ENCODE assay signal across 1 cellular context in the genomic region with DNA sequence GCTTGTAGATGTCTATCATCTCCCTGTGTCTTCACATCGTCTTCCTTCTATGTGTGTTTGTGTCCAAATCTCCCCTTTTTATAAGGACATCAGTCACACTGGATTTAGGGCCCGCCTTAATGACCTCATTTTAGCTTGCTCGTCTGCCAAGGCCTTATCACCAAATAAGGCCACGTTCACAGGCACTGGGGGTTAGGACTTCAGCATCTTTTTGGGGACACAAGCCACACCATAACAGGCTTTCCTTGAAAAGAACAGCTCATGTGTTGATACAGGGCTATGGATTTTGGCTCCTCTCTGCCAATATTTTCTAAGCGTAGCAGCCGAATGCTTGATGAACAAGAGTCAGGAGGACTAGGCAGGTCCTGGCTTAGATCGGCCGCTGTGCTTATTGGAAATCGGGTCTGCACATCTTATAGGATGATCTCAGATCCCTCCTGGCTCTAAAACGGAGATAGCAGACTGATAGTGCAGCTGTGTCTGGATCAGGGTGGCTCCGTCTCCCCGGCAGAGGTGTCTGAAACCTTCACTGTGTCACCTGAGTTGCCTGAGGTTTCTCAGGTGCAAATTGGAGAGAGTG.
TF ChIP-seq lines count a peak whose summit lies in the region.

No MANE protein-coding gene starts in this region.

TF ChIP-seq in HepG2, 621 proteins besides CTCF, POLR2A, EP300 and RAD21 (continued from another document and continues in another):
- TF ChIP-seq, protein P1, sequence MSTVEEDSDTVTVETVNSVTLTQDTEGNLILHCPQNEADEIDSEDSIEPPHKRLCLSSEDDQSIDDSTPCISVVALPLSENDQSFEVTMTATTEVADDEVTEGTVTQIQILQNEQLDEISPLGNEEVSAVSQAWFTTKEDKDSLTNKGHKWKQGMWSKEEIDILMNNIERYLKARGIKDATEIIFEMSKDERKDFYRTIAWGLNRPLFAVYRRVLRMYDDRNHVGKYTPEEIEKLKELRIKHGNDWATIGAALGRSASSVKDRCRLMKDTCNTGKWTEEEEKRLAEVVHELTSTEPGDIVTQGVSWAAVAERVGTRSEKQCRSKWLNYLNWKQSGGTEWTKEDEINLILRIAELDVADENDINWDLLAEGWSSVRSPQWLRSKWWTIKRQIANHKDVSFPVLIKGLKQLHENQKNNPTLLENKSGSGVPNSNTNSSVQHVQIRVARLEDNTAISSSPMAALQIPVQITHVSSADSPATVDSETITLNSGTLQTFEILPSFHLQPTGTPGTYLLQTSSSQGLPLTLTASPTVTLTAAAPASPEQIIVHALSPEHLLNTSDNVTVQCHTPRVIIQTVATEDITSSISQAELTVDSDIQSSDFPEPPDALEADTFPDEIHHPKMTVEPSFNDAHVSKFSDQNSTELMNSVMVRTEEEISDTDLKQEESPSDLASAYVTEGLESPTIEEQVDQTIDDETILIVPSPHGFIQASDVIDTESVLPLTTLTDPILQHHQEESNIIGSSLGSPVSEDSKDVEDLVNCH (CRISPR knock-in tag; IDR thresholded peaks at IDR 0.05) = 0 out of 2 replicates have a peak, but pooled peaks have one; percentile 24
- TF ChIP-seq RELA (CRISPR knock-in tag; IDR thresholded peaks at IDR 0.05) (no peak), TBL1XR1 (IDR thresholded peaks at IDR 0.05; ENCODE audit: borderline replicate concordance, low read length, partially characterized antibody) (no peak), ZNF761 (CRISPR knock-in tag; conservative IDR thresholded peaks at IDR 0.05) (no peak), SRF (IDR thresholded peaks at IDR 0.05; ENCODE audit: low read depth, low read length) (peak; percentile 69; the same call in 1 of the 2 replicates), LCORL (IDR thresholded peaks at IDR 0.05) (no peak), LCORL (CRISPR knock-in tag; IDR thresholded peaks at IDR 0.05) (0 out of 2 replicates have a peak, but pooled peaks have one; percentile 16), GATAD1 (CRISPR knock-in tag; IDR thresholded peaks at IDR 0.05) (no peak), ZNF646 (CRISPR knock-in tag; IDR thresholded peaks at IDR 0.05) (0 out of 2 replicates have a peak, but pooled peaks have one; percentile 35), NFAT5 (CRISPR knock-in tag; IDR thresholded peaks at IDR 0.05) (no peak), ZFYVE20 (CRISPR knock-in tag; IDR thresholded peaks at IDR 0.05; ENCODE audit: borderline replicate concordance, low read depth) (no peak)
- TF ChIP-seq, protein P2, sequence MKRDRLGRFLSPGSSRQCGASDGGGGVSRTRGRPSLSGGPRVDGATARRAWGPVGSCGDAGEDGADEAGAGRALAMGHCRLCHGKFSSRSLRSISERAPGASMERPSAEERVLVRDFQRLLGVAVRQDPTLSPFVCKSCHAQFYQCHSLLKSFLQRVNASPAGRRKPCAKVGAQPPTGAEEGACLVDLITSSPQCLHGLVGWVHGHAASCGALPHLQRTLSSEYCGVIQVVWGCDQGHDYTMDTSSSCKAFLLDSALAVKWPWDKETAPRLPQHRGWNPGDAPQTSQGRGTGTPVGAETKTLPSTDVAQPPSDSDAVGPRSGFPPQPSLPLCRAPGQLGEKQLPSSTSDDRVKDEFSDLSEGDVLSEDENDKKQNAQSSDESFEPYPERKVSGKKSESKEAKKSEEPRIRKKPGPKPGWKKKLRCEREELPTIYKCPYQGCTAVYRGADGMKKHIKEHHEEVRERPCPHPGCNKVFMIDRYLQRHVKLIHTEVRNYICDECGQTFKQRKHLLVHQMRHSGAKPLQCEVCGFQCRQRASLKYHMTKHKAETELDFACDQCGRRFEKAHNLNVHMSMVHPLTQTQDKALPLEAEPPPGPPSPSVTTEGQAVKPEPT (CRISPR knock-in tag; IDR thresholded peaks at IDR 0.05; ENCODE audit: low read depth) = 0 out of 2 replicates have a peak, but pooled peaks have one; percentile 38
- TF ChIP-seq, protein P3, sequence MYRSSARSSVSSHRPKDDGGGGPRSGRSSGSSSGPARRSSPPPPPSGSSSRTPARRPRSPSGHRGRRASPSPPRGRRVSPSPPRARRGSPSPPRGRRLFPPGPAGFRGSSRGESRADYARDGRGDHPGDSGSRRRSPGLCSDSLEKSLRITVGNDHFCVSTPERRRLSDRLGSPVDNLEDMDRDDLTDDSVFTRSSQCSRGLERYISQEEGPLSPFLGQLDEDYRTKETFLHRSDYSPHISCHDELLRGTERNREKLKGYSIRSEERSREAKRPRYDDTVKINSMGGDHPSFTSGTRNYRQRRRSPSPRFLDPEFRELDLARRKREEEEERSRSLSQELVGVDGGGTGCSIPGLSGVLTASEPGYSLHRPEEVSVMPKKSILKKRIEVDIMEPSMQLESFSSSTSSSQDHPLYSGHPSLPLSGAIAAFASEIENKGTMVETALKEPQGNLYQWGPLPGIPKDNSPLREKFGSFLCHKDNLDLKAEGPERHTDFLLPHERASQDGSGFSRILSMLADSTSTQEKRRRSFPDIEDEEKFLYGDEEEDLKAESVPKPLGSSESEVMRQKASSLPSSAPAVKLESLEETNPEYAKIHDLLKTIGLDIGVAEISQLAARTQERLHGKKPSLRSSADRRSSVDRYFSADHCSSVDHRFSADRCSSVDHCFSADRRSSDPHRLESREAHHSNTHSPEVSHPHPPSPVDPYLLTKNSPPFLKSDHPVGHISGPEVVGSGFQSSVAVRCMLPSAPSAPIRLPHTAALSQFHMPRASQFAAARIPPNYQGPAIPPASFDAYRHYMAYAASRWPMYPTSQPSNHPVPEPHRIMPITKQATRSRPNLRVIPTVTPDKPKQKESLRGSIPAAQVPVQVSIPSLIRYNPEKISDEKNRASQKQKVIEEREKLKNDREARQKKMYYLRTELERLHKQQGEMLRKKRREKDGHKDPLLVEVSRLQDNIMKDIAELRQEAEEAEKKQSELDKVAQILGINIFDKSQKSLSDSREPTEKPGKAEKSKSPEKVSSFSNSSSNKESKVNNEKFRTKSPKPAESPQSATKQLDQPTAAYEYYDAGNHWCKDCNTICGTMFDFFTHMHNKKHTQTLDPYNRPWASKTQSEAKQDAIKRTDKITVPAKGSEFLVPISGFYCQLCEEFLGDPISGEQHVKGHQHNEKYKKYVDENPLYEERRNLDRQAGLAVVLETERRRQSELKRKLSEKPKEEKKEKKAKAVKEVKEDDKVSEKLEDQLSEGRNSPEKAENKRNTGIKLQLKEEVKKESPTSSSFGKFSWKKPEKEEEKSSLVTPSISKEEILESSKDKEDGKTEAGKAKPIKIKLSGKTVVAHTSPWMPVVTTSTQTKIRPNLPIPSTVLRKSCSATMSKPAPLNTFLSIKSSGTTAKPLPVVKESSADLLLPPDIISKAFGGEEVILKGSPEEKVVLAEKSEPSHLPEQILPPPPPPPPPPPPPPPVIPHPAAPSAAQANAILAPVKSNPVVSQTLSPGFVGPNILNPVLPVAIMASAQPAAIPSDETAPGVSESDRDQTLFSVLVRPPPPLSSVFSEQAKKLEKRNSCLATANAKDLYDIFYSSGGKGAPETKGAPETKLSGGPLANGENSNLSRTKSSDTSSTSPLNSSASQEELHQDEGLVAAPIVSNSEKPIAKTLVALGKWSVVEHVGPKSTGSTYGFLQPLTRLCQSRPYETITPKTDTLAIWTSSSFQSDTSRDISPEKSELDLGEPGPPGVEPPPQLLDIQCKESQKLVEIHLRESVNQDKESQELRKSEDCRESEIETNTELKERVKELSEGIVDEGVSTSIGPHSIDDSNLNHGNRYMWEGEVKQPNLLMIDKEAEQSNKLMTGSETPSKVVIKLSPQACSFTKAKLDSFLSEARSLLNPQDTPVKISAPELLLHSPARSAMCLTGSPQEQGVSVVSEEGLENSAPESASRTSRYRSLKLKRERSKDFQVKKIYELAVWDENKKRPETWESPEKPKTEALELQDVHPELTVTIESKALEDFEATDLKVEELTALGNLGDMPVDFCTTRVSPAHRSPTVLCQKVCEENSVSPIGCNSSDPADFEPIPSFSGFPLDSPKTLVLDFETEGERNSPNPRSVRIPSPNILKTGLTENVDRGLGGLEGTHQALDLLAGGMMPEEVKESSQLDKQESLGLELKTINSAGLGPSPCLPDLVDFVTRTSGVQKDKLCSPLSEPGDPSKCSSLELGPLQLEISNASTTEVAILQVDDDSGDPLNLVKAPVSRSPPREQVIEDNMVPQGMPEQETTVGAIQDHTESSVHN (CRISPR knock-in tag; IDR thresholded peaks at IDR 0.05) = 0 out of 2 replicates have a peak, but pooled peaks have one; percentile 48
- TF ChIP-seq, protein P4, sequence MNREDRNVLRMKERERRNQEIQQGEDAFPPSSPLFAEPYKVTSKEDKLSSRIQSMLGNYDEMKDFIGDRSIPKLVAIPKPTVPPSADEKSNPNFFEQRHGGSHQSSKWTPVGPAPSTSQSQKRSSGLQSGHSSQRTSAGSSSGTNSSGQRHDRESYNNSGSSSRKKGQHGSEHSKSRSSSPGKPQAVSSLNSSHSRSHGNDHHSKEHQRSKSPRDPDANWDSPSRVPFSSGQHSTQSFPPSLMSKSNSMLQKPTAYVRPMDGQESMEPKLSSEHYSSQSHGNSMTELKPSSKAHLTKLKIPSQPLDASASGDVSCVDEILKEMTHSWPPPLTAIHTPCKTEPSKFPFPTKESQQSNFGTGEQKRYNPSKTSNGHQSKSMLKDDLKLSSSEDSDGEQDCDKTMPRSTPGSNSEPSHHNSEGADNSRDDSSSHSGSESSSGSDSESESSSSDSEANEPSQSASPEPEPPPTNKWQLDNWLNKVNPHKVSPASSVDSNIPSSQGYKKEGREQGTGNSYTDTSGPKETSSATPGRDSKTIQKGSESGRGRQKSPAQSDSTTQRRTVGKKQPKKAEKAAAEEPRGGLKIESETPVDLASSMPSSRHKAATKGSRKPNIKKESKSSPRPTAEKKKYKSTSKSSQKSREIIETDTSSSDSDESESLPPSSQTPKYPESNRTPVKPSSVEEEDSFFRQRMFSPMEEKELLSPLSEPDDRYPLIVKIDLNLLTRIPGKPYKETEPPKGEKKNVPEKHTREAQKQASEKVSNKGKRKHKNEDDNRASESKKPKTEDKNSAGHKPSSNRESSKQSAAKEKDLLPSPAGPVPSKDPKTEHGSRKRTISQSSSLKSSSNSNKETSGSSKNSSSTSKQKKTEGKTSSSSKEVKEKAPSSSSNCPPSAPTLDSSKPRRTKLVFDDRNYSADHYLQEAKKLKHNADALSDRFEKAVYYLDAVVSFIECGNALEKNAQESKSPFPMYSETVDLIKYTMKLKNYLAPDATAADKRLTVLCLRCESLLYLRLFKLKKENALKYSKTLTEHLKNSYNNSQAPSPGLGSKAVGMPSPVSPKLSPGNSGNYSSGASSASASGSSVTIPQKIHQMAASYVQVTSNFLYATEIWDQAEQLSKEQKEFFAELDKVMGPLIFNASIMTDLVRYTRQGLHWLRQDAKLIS (CRISPR knock-in tag; IDR thresholded peaks at IDR 0.05) = no peak
